In the genomic region with DNA sequence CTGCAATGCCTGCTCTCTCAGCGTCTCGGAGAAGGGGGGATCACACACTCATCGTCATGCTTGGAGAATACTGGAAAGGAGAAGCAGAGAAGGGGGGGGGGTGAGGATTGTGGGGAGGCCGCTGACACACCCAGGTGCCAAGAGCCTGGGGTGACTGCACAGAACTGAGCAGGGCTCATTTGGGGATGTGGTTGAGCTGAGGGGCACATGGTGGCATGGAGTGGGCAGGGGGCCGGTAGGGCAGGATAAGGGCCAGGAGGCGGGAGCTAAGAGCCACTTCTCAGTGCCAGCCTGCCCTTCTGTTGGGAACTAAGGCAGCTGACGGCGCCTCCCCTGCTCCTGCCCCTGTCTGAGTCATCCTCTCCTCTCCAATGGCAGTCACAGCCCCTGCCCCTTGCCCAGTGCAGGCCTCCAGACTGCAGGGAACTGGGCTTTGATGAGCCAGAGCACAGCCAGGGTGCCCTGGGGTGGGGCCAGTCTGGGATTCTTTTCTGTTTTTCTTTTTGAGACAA, we compare ENCODE assay signal across 9 cellular contexts. TPM values are rescaled to one million over a fixed set of nuclear protein-coding genes. Genes with fewer than 3 reads are reported as not detected.
DNase-seq lines count a peak whose midpoint lies in the region; TF ChIP-seq lines count a peak whose summit lies in the region.
"Had no signal": no experiment of that assay in that cellular context is flagged by ENCODE, and none has a peak within 500 bp of the region (broad histone marks: within the 10 kb centered on the region; RNA-seq: fewer than 3 reads in every experiment).

No MANE protein-coding gene starts in this region.

- H3K27me3 ChIP-seq in dorsolateral prefrontal cortex: no peaks in the 10 kb centered on the region

- H3K36me3 Mint-ChIP-seq in osteocyte (ENCODE audit: unreplicated experiment): peaks cover 6% of the 10 kb centered on the region
- H3K36me3 Mint-ChIP-seq in progenitor cell of endocrine pancreas (ENCODE audit: insufficient read depth): peaks cover 25% of the 10 kb centered on the region

- H3K27me3 Mint-ChIP-seq in osteocyte (ENCODE audit: unreplicated experiment): no peaks in the 10 kb centered on the region
- no peaks in the 10 kb centered on the region for H3K27me3 Mint-ChIP-seq in progenitor cell of endocrine pancreas

- peak overlapping the region; percentile 77 for H3K27ac Mint-ChIP-seq in osteocyte (ENCODE audit: unreplicated experiment)
- H3K27ac Mint-ChIP-seq in progenitor cell of endocrine pancreas: no peak overlapping the region

- H3K4me1 Mint-ChIP-seq in osteocyte (ENCODE audit: unreplicated experiment) (peaks cover 40% of the 10 kb centered on the region), progenitor cell of endocrine pancreas (ENCODE audit: low read depth) (no peaks in the 10 kb centered on the region)

- peak; percentile 75 for DNase-seq in EL
- peak; percentile 67 for DNase-seq in NCI-H226
- peak in 3 of 10 donors; percentile 55 to 72 (median 66) for DNase-seq in dorsolateral prefrontal cortex
- DNase-seq in osteocyte (ENCODE audit: extremely low spot score, unreplicated experiment): no peak
- no peak for DNase-seq in progenitor cell of endocrine pancreas (ENCODE audit: low spot score, unreplicated experiment)
- no peak for DNase-seq in activated CD4-positive, CD25-positive, alpha-beta regulatory T cell treated with anti-CD3 and anti-CD28 coated beads, Interleukin-2, amount 50 U/mL, for 72 hours
- no peak for DNase-seq in GM19240 (ENCODE audit: insufficient read length, low spot score)
- DNase-seq in stimulated activated naive CD4-positive, alpha-beta T cell treated with Interleukin-2 at 50 U/mL for 16 hours (lab: John Stamatoyannopoulos, UW): no peak
- DNase-seq: NCI-H1417 treated with DMSO at 0.1 percent for 48 hours had no signal

- no peak overlapping the region for H3K4me3 ChIP-seq in dorsolateral prefrontal cortex

- intact Hi-C loops in dorsolateral prefrontal cortex (cut with DNase I): no loop called here

- no peak for TF ChIP-seq CTCF in dorsolateral prefrontal cortex (IDR thresholded peaks at IDR 0.05 in 54 of 56, conservative IDR thresholded peaks at IDR 0.05 in 2 of 56; ENCODE audit: low read depth in 1 of 56, partially characterized antibody in 56 of 56)
- TF ChIP-seq CTCF in osteocyte (IDR thresholded peaks at IDR 0.05): no peak
- no peak for TF ChIP-seq CTCF in progenitor cell of endocrine pancreas (IDR thresholded peaks at IDR 0.05; ENCODE audit: unreplicated experiment)

- H3K4me3 Mint-ChIP-seq in osteocyte (ENCODE audit: unreplicated experiment): no peak overlapping the region
- no peak overlapping the region for H3K4me3 Mint-ChIP-seq in progenitor cell of endocrine pancreas (ENCODE audit: low read depth)

- peak overlapping the region in 42 of 59 donors; percentile 0 to 83 (median 58) for H3K27ac ChIP-seq in dorsolateral prefrontal cortex

- H3K9me3 Mint-ChIP-seq in osteocyte (ENCODE audit: unreplicated experiment) (no peaks in the 10 kb centered on the region), progenitor cell of endocrine pancreas (ENCODE audit: low read depth) (no peaks in the 10 kb centered on the region)

RNA-seq across cellular contexts. Expression of a gene that starts 27.2 kb away (rescaled TPM):
- total RNA-seq in dorsolateral prefrontal cortex: 10 to 100 TPM; 33.5 to 66.9 (median 49.5) TPM
- 73.7 and 78.2 TPM in 2 replicates for total RNA-seq in osteocyte
- 61.9 and 62.2 TPM in 2 replicates for total RNA-seq in progenitor cell of endocrine pancreas

RNA-seq across cellular contexts. Expression of a gene that starts 27.3 kb away (rescaled TPM):
- 10 to 100 TPM in 34 of 120 experiments, 1 to 10 TPM in 86; 3.6 to 19.4 (median 8.7) TPM for total RNA-seq in dorsolateral prefrontal cortex
- 10.7 and 12.4 TPM in 2 replicates for total RNA-seq in osteocyte
- 9.0 and 11.6 TPM in 2 replicates for total RNA-seq in progenitor cell of endocrine pancreas

Comparison
In these comparisons a context has a peak if more than half of its experiments do, and no peak if none do; other contexts are left out.
1. DNase-seq: peak in EL (single experiment) and NCI-H226 (single experiment); none in osteocyte (single experiment), progenitor cell of endocrine pancreas (single experiment), activated CD4-positive, CD25-positive, alpha-beta regulatory T cell treated with anti-CD3 and anti-CD28 coated beads, Interleukin-2, amount 50 U/mL, for 72 hours (single experiment), GM19240 (single experiment) and stimulated activated naive CD4-positive, alpha-beta T cell treated with Interleukin-2 at 50 U/mL for 16 hours (single experiment).